ENCODE assay signal across 17 cellular contexts in the genomic region with DNA sequence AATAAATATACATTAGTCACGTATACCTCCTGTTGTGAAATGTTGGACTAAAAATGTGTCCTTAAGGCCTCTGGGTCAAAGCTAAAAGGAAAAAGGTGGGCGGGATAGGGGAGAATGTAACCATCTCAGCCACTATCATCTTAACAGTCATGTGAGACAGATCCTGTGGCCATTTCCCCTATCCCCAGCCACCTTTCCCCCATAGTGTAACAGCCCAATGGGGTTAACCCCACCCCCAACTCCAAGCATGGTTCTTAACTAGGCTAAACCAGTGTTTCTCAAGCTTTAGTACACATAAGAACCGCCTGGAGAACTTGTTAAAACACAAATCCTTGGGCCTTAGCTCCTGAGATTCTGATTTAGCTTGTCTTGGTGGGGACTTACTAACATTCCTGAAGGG. TPM values are rescaled to one million over a fixed set of nuclear protein-coding genes. Genes with fewer than 3 reads are reported as not detected.
DNase-seq lines count a peak whose midpoint lies in the region; ATAC-seq and TF ChIP-seq lines count a peak whose summit lies in the region.
"Had no signal": no experiment of that assay in that cellular context is flagged by ENCODE, and none has a peak within 500 bp of the region (broad histone marks: within the 10 kb centered on the region; RNA-seq: fewer than 3 reads in every experiment).

No MANE protein-coding gene starts in this region.

- no peaks in the 10 kb centered on the region for H3K27me3 ChIP-seq in lower lobe of right lung (ENCODE audit: low read depth)
- H3K27me3 ChIP-seq: BE2C, BLaER1 had no signal

- TF ChIP-seq CTCF in lower lobe of right lung (IDR thresholded peaks at IDR 0.05) = no peak

- H3K4me3 ChIP-seq in lower lobe of right lung = no peak overlapping the region
- H3K4me3 ChIP-seq: A549, BLaER1 had no signal

- DNase-seq in activated CD4-positive, alpha-beta T cell treated with anti-CD3 and anti-CD28 coated beads, Interleukin-2, amount 10 ng/mL, durations not matched to agents 24 days and 14 days = peak; percentile 50
- DNase-seq in activated CD4-positive, alpha-beta T cell treated with anti-CD3 and anti-CD28 coated beads for 1 hour = no peak
- DNase-seq in lower lobe of right lung (no peak), NCI-H1105 treated with DMSO at 0.1 percent for 48 hours (lab: John Stamatoyannopoulos, UW) (no peak)
- DNase-seq in activated naive CD4-positive, alpha-beta T cell treated with anti-CD3 and anti-CD28 coated beads for 36 hours = no peak
- DNase-seq: BE2C; C1 segment of cervical spinal cord; Caco-2; Calu3; CD4-positive, alpha-beta T cell; CD8-positive, alpha-beta T cell; DMS79 treated with DMSO at 0.1 percent for 48 hours; GF-D8 had no signal

- no peak overlapping the region for H3K27ac Mint-ChIP-seq in activated CD4-positive, alpha-beta T cell treated with anti-CD3 and anti-CD28 coated beads, Interleukin-2, amount 10 ng/mL, durations not matched to agents 24 days and 14 days
- H3K27ac Mint-ChIP-seq in activated naive CD4-positive, alpha-beta T cell treated with anti-CD3 and anti-CD28 coated beads for 36 hours = no peak overlapping the region
- H3K27ac Mint-ChIP-seq: CD14-positive monocyte; CD4-positive, alpha-beta T cell; CD8-positive, alpha-beta T cell had no signal

- CTCF ChIA-PET in activated naive CD4-positive, alpha-beta T cell treated with anti-CD3 and anti-CD28 coated beads for 36 hours (lab: Charles Lee) = no interaction called here

- no peaks in the 10 kb centered on the region for H3K9me3 Mint-ChIP-seq in activated CD4-positive, alpha-beta T cell treated with anti-CD3 and anti-CD28 coated beads, Interleukin-2, amount 10 ng/mL, durations not matched to agents 24 days and 14 days
- no peaks in the 10 kb centered on the region for H3K9me3 Mint-ChIP-seq in activated naive CD4-positive, alpha-beta T cell treated with anti-CD3 and anti-CD28 coated beads for 36 hours
- H3K9me3 Mint-ChIP-seq: CD4-positive, alpha-beta T cell; CD8-positive, alpha-beta T cell had no signal

- no peak overlapping the region for H3K4me3 Mint-ChIP-seq in activated CD4-positive, alpha-beta T cell treated with anti-CD3 and anti-CD28 coated beads, Interleukin-2, amount 10 ng/mL, durations not matched to agents 24 days and 14 days
- no peak overlapping the region for H3K4me3 Mint-ChIP-seq in activated naive CD4-positive, alpha-beta T cell treated with anti-CD3 and anti-CD28 coated beads for 36 hours
- H3K4me3 Mint-ChIP-seq: CD14-positive monocyte; CD4-positive, alpha-beta T cell; CD8-positive, alpha-beta T cell had no signal

- no peaks in the 10 kb centered on the region for H3K27me3 Mint-ChIP-seq in activated CD4-positive, alpha-beta T cell treated with anti-CD3 and anti-CD28 coated beads, Interleukin-2, amount 10 ng/mL, durations not matched to agents 24 days and 14 days
- no peaks in the 10 kb centered on the region for H3K27me3 Mint-ChIP-seq in activated naive CD4-positive, alpha-beta T cell treated with anti-CD3 and anti-CD28 coated beads for 36 hours (ENCODE audit: low read depth)
- H3K27me3 Mint-ChIP-seq: CD4-positive, alpha-beta T cell had no signal

- ATAC-seq in lower lobe of right lung = peak; percentile 62
- ATAC-seq: A549; CD8-positive, alpha-beta T cell had no signal

- H3K36me3 Mint-ChIP-seq in activated CD4-positive, alpha-beta T cell treated with anti-CD3 and anti-CD28 coated beads, Interleukin-2, amount 10 ng/mL, durations not matched to agents 24 days and 14 days (ENCODE audit: low read depth) = no peaks in the 10 kb centered on the region
- no peaks in the 10 kb centered on the region for H3K36me3 Mint-ChIP-seq in activated naive CD4-positive, alpha-beta T cell treated with anti-CD3 and anti-CD28 coated beads for 36 hours (ENCODE audit: low read depth)
- H3K36me3 Mint-ChIP-seq: CD14-positive monocyte; CD8-positive, alpha-beta T cell had no signal

- no peaks in the 10 kb centered on the region for H3K9me3 ChIP-seq in lower lobe of right lung
- H3K9me3 ChIP-seq: A549, BE2C had no signal

- intact Hi-C loops in activated CD4-positive, alpha-beta T cell treated with anti-CD3 and anti-CD28 coated beads, Interleukin-2, amount 10 ng/mL, durations not matched to agents 24 days and 14 days (cut with micrococcal nuclease) = loop anchor here (10.0 kb wide), 1 partner anchor 45 kb away; no protein-coding TSS in a partner anchor
- intact Hi-C loops in lower lobe of right lung (cut with DNase I) = no loop called here
- intact Hi-C loops in activated naive CD4-positive, alpha-beta T cell treated with anti-CD3 and anti-CD28 coated beads for 36 hours (cut with micrococcal nuclease) = no loop called here

- H3K4me1 ChIP-seq in lower lobe of right lung = no peaks in the 10 kb centered on the region
- H3K4me1 ChIP-seq: A549, BE2C, BLaER1, Caco-2 had no signal

- H3K36me3 ChIP-seq in lower lobe of right lung = no peaks in the 10 kb centered on the region
- H3K36me3 ChIP-seq: BE2C, BLaER1 had no signal

- H3K27ac ChIP-seq in lower lobe of right lung = no peak overlapping the region
- H3K27ac ChIP-seq: 22Rv1, A549, BLaER1 had no signal

- H3K4me1 Mint-ChIP-seq in activated CD4-positive, alpha-beta T cell treated with anti-CD3 and anti-CD28 coated beads, Interleukin-2, amount 10 ng/mL, durations not matched to agents 24 days and 14 days = peaks cover 4% of the 10 kb centered on the region
- peaks cover 6% of the 10 kb centered on the region for H3K4me1 Mint-ChIP-seq in activated naive CD4-positive, alpha-beta T cell treated with anti-CD3 and anti-CD28 coated beads for 36 hours (ENCODE audit: low read depth)

RNA-seq across cellular contexts. Expression of a gene that starts 6.6 kb away (rescaled TPM):
- total RNA-seq in activated CD4-positive, alpha-beta T cell treated with anti-CD3 and anti-CD28 coated beads, Interleukin-2, amount 10 ng/mL, durations not matched to agents 24 days and 14 days = 46.0 and 46.2 TPM in 2 replicates
- total RNA-seq in lower lobe of right lung = 64.0 TPM
- 10 to 100 TPM; 24.4 to 24.5 TPM for total RNA-seq in activated naive CD4-positive, alpha-beta T cell treated with anti-CD3 and anti-CD28 coated beads for 36 hours
